In genomic region chr1:59516881-59517280, GRCh38 we compare ENCODE assay signal across 1 cellular context.
TF ChIP-seq lines count a peak whose summit lies in the region.

No MANE protein-coding gene starts in this region.

TF ChIP-seq in HepG2, 621 proteins besides CTCF, POLR2A, EP300 and RAD21:
- TF ChIP-seq RFXAP (CRISPR knock-in tag; IDR thresholded peaks at IDR 0.05; ENCODE audit: borderline replicate concordance) (no peak), FOXK1 (CRISPR knock-in tag; IDR thresholded peaks at IDR 0.05; ENCODE audit: borderline replicate concordance, low read depth) (no peak), HNRNPH1 (optimal IDR thresholded peaks at IDR 0.05; ENCODE audit: low read depth, low read length) (no peak), ZNF674 (CRISPR knock-in tag; IDR thresholded peaks at IDR 0.05; ENCODE audit: low read depth) (no peak), CC2D1A (CRISPR knock-in tag; IDR thresholded peaks at IDR 0.05) (no peak), ZNF639 (CRISPR knock-in tag; conservative IDR thresholded peaks at IDR 0.05) (no peak), PITX1 (CRISPR knock-in tag; IDR thresholded peaks at IDR 0.05) (no peak), ZBTB39 (CRISPR knock-in tag; IDR thresholded peaks at IDR 0.05) (no peak), ZSCAN25 (CRISPR knock-in tag; IDR thresholded peaks at IDR 0.05) (no peak), HMGA1 (CRISPR knock-in tag; conservative IDR thresholded peaks at IDR 0.05) (no peak), MXD3 (CRISPR knock-in tag; IDR thresholded peaks at IDR 0.05) (no peak), POLR2AphosphoS2 (IDR thresholded peaks at IDR 0.05; ENCODE audit: low read depth, low read length) (no peak), FOXO1 (CRISPR knock-in tag; IDR thresholded peaks at IDR 0.05) (no peak), RELA (CRISPR knock-in tag; IDR thresholded peaks at IDR 0.05) (no peak), ADNP (CRISPR knock-in tag; IDR thresholded peaks at IDR 0.05) (no peak), HNRNPLL (IDR thresholded peaks at IDR 0.05; ENCODE audit: low read depth, low read length, poor library complexity, severe bottlenecking) (no peak)
TF ChIP-seq in HepG2: peak in this region for 0.
